Comparison of ENCODE assay signal across 20 cellular contexts in genomic region chr19:22528956-22529355, GRCh38.
DNase-seq lines count a peak whose midpoint lies in the region; ATAC-seq and TF ChIP-seq lines count a peak whose summit lies in the region.
"Had no signal": no experiment of that assay in that cellular context is flagged by ENCODE, and none has a peak within 500 bp of the region (broad histone marks: within the 10 kb centered on the region; RNA-seq: fewer than 3 reads in every experiment).

No MANE protein-coding gene starts in this region.

- TF ChIP-seq CTCF in NB4 (IDR thresholded peaks at IDR 0.05; ENCODE audit: low read depth, low read length) (no peak), thoracic aorta (IDR thresholded peaks at IDR 0.05) (no peak), BE2C (IDR thresholded peaks at IDR 0.05; ENCODE audit: low read depth, low read length) (no peak)

- H3K27ac ChIP-seq in muscle layer of colon (ENCODE audit: low read depth, low read length) (no peak overlapping the region), thoracic aorta (peak overlapping the region in 1 of 2 donors; percentile 83)
- H3K27ac ChIP-seq: A549 had no signal

- peak; percentile 41 for DNase-seq in NB4 (ENCODE audit: low read depth)
- peak; percentile 3 for DNase-seq in RPMI8226
- DNase-seq in thoracic aorta (ENCODE audit: low spot score): no peak
- no peak for DNase-seq in BE2C
- DNase-seq in NCI-H524 treated with DMSO at 0.1 percent for 48 hours (lab: John Stamatoyannopoulos, UW): no peak
- no peak for DNase-seq in NCI-H2029 (lab: John Stamatoyannopoulos, UW)
- DNase-seq: 8988T; ACHN; AML-193; C1 segment of cervical spinal cord; Calu3; CD4-positive, alpha-beta memory T cell; COR-L47; DMS153; DND-41; GOT3; HFFc6 had no signal

- H3K4me1 ChIP-seq in muscle layer of colon (ENCODE audit: insufficient read depth, low read length) (peaks cover 6% of the 10 kb centered on the region), thoracic aorta (ENCODE audit: control insufficient read depth in 1 of 2, low read depth in 2 of 2) (peaks cover 24 to 25% of the 10 kb centered on the region in 2 donors), BE2C (no peaks in the 10 kb centered on the region)
- H3K4me1 ChIP-seq: A549, HAP-1 had no signal

- no peaks in the 10 kb centered on the region for H3K27me3 ChIP-seq in muscle layer of colon (ENCODE audit: control insufficient read depth in 1 of 2, insufficient read depth in 2 of 2, low read length in 2 of 2)
- no peaks in the 10 kb centered on the region for H3K27me3 ChIP-seq in thoracic aorta (replicated peaks; ENCODE audit: insufficient read depth)
- H3K27me3 ChIP-seq in BE2C: no peaks in the 10 kb centered on the region

- no peaks in the 10 kb centered on the region for H3K9me3 ChIP-seq in muscle layer of colon (ENCODE audit: low read length)
- no peaks in the 10 kb centered on the region for H3K9me3 ChIP-seq in thoracic aorta
- H3K9me3 ChIP-seq in BE2C: no peaks in the 10 kb centered on the region
- H3K9me3 ChIP-seq: HAP-1 had no signal

- H3K36me3 ChIP-seq in muscle layer of colon (ENCODE audit: insufficient read depth, low read length) (no peaks in the 10 kb centered on the region), thoracic aorta (no peaks in the 10 kb centered on the region), BE2C (no peaks in the 10 kb centered on the region)
- H3K36me3 ChIP-seq: HAP-1 had no signal

- TF ChIP-seq POLR2A in NB4 (IDR thresholded peaks at IDR 0.05; ENCODE audit: extremely low read depth, insufficient read length): no peak

- H3K4me3 ChIP-seq in NB4 (ENCODE audit: low read depth, low read length) (peak overlapping the region; percentile 65), muscle layer of colon (ENCODE audit: low read depth in 1 of 2, low read length in 2 of 2) (no peak overlapping the region), thoracic aorta (peak overlapping the region; percentile 63), BE2C (ENCODE audit: low read depth, low read length) (no peak overlapping the region)
- H3K4me3 ChIP-seq: A549, HAP-1 had no signal

- ATAC-seq in thoracic aorta (ENCODE audit: insufficient number of reproducible peaks, low FRiP score, low read depth): no peak
- ATAC-seq: A549 had no signal

- H3K9ac ChIP-seq in muscle layer of colon (ENCODE audit: low read length): peak overlapping the region; percentile 13

Comparison
In these comparisons a context has a peak if more than half of its experiments do, and no peak if none do; other contexts are left out.
1. DNase-seq: peak in NB4 (single experiment) and RPMI8226 (single experiment); none in thoracic aorta (single experiment), BE2C (single experiment), NCI-H524 treated with DMSO at 0.1 percent for 48 hours (single experiment) and NCI-H2029 (single experiment).
2. H3K4me3 ChIP-seq: peak in NB4 (single experiment) and thoracic aorta (single experiment); none in muscle layer of colon (0 of 2) and BE2C (single experiment).